In genomic region chr20:3199976-3200755, GRCh38 we compare ENCODE assay signal across 1 cellular context.
TF ChIP-seq lines count a peak whose summit lies in the region.

No MANE protein-coding gene starts in this region.

TF ChIP-seq in K562, 482 proteins besides CTCF, POLR2A, EP300 and RAD21:
- no peak for TF ChIP-seq RFX1 (IDR thresholded peaks at IDR 0.05)
- TF ChIP-seq ARNT (IDR thresholded peaks at IDR 0.05), result no peak
- TF ChIP-seq NR2C1 (IDR thresholded peaks at IDR 0.05), result no peak
- 0 out of 2 replicates have a peak, but pooled peaks have one; percentile 16 for TF ChIP-seq NR2C1 (tag; IDR thresholded peaks at IDR 0.05)
